14 cellular contexts compared by ENCODE assay signal in the genomic region with DNA sequence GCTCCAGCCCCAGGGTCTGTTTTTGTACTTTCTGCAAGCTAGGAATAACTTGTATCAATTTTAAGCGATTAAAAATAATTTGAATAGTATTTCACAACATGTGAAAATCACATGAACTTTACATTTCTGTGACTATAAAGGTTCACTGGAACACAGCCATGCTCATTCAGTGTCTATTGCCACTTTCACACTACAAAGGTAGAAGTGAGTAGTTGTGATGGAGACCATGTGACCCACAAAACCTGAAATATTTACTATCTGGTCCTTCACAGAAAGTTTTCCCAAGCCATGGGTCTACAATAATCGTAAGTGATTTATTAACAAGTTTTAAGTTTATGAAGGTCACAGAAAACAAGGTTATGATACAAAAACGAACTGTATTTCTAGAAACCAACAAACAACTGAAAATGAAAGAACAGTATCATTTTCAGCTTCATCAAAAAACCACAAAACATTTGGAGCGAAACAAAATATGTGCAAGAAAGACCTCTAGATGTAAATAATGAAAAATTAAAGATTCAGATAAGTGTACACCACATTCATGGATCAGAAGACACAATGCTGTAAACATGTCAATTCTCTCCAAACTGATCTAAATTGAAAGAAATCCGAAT.
DNase-seq lines count a peak whose midpoint lies in the region; ATAC-seq and TF ChIP-seq lines count a peak whose summit lies in the region.
"Had no signal": no experiment of that assay in that cellular context is flagged by ENCODE, and none has a peak within 500 bp of the region (broad histone marks: within the 10 kb centered on the region; RNA-seq: fewer than 3 reads in every experiment).

No MANE protein-coding gene starts in this region.

- H3K4me3 ChIP-seq in psoas muscle (no peak overlapping the region), HAP-1 (no peak overlapping the region)
- H3K4me3 ChIP-seq: dorsolateral prefrontal cortex, GM23248 had no signal

- H3K4me3 Mint-ChIP-seq in central memory CD8-positive, alpha-beta T cell = no peak overlapping the region

- no peaks in the 10 kb centered on the region for H3K27me3 Mint-ChIP-seq in central memory CD8-positive, alpha-beta T cell

- peaks cover 15% of the 10 kb centered on the region for H3K4me1 Mint-ChIP-seq in central memory CD8-positive, alpha-beta T cell

- TF ChIP-seq CTCF in psoas muscle (IDR thresholded peaks at IDR 0.05) = no peak

- H3K36me3 Mint-ChIP-seq in central memory CD8-positive, alpha-beta T cell (ENCODE audit: insufficient read depth) = peaks cover 52% of the 10 kb centered on the region

- no peaks in the 10 kb centered on the region for H3K9me3 Mint-ChIP-seq in central memory CD8-positive, alpha-beta T cell

- peak overlapping the region; percentile 12 for H3K27ac Mint-ChIP-seq in central memory CD8-positive, alpha-beta T cell (ENCODE audit: low read depth)

- no peak overlapping the region for H3K27ac ChIP-seq in psoas muscle
- H3K27ac ChIP-seq: GM23248 had no signal

- peak; percentile 36 for ATAC-seq in GM18520 (IDR thresholded peaks at IDR 0.05; ENCODE audit: unreplicated experiment)
- peak; percentile 72 for ATAC-seq in GM21390 (IDR thresholded peaks at IDR 0.05; ENCODE audit: unreplicated experiment)
- ATAC-seq in HG03060 (IDR thresholded peaks at IDR 0.05; ENCODE audit: low read depth, unreplicated experiment) = peak; percentile 51
- no peak for ATAC-seq in central memory CD8-positive, alpha-beta T cell (replicated peaks; ENCODE audit: extremely low read depth, poor library complexity, severe bottlenecking)
- ATAC-seq in psoas muscle = no peak
- ATAC-seq: Right ventricle myocardium inferior had no signal

- no peaks in the 10 kb centered on the region for H3K27me3 ChIP-seq in psoas muscle (ENCODE audit: insufficient read depth in 3 of 3, low read length in 2 of 3)
- no peaks in the 10 kb centered on the region for H3K27me3 ChIP-seq in HAP-1 (ENCODE audit: low read depth)
- H3K27me3 ChIP-seq: dorsolateral prefrontal cortex had no signal

- peaks cover 10 to 88% of the 10 kb centered on the region in 2 donors for H3K36me3 ChIP-seq in psoas muscle (ENCODE audit: insufficient read depth in 1 of 2, low read depth in 1 of 2)
- H3K36me3 ChIP-seq in HAP-1 (replicated peaks) = peaks cover 29% of the 10 kb centered on the region

- DNase-seq in central memory CD8-positive, alpha-beta T cell (ENCODE audit: low spot score in 2 of 2) = no peak
- DNase-seq in KG1 (lab: John Stamatoyannopoulos, UW) (no peak), psoas muscle (no peak), HAP-1 (ENCODE audit: low spot score in 2 of 2) (no peak)
- DNase-seq: dorsolateral prefrontal cortex, foreskin fibroblast, GM23248, MV-4-11, NCI-H510A treated with DMSO at 0.1 percent for 48 hours, retina had no signal

- in situ Hi-C loops in HAP-1 (cut with MboI; ENCODE audit: low sequenced_read_pairs) = loop anchor here (25.0 kb wide), 1 partner anchor 279 kb away; the partner anchor contains the start of gene SLC16A14

- H3K9me3 ChIP-seq in psoas muscle = no peaks in the 10 kb centered on the region
- H3K9me3 ChIP-seq in HAP-1 = no peaks in the 10 kb centered on the region

- H3K4me1 ChIP-seq in psoas muscle = peaks cover 8% of the 10 kb centered on the region
- H3K4me1 ChIP-seq in HAP-1 = peaks cover 17% of the 10 kb centered on the region

- 85 to 96% (median 95%) methylated on average over 5 of the region's 5 CpGs for WGBS in psoas muscle, 3 donors

- intact Hi-C loops in psoas muscle (cut with DNase I) = loop anchor here in 1 of 2 donors (10.0 kb wide), 1 partner anchor 382 kb away; no protein-coding TSS in a partner anchor

Comparison
In these comparisons a context has a peak if more than half of its experiments do, and no peak if none do; other contexts are left out.
1. ATAC-seq: peak in GM18520 (single experiment), GM21390 (single experiment) and HG03060 (single experiment); none in central memory CD8-positive, alpha-beta T cell (single experiment) and psoas muscle (0 of 4).